Comparison of ENCODE assay signal across 11 cellular contexts in the genomic region with DNA sequence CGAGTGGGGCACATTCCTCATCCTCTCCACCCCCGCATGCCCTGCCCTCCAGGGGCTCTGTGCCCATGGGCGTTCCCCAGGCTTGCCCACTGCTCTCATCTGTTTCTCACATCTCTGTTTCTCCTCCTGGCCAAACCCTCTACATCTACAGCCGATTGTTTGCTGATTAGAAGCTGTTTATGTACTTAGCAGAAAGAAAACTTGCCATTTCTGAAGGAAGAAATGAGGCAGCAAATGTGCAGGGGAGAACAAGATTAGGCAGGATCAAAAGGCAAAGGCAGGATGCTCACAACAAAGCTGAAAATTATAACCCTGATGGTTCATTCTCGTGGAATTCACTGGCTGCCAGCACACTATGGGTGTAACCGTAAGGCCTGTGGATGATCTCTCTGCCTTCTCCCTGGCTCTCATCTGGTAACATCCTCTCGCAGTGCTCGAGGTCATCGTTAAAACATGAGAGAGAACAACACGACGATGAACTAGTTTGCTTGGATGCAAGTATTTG.
DNase-seq lines count a peak whose midpoint lies in the region; ATAC-seq and TF ChIP-seq lines count a peak whose summit lies in the region.
"Had no signal": no experiment of that assay in that cellular context is flagged by ENCODE, and none has a peak within 500 bp of the region (broad histone marks: within the 10 kb centered on the region; RNA-seq: fewer than 3 reads in every experiment).

No MANE protein-coding gene starts in this region.

- POLR2A ChIA-PET in BJ (lab: Charles Lee): interaction anchor here (0.6 kb wide), 1 partner anchor 66 kb away, joined by 6 read pairs; no protein-coding TSS in a partner anchor

- peak overlapping the region; percentile 29 for H2AFZ ChIP-seq in neural progenitor cell (replicated peaks)

- H3K4me1 Mint-ChIP-seq in neural progenitor cell: no peaks in the 10 kb centered on the region
- peaks cover 5% of the 10 kb centered on the region for H3K4me1 Mint-ChIP-seq in T-helper 2 cell treated with Interferon-gamma antibody and Interleukin-4, amounts not matched to agents 5 μg/mL and 100 μg/mL, for 36 hours (ENCODE audit: low read depth)
- H3K4me1 Mint-ChIP-seq in activated naive CD4-positive, alpha-beta T cell treated with anti-CD3 and anti-CD28 coated beads for 36 hours (ENCODE audit: low read depth): peaks cover 13% of the 10 kb centered on the region
- H3K4me1 Mint-ChIP-seq: brain had no signal

- H3K27me3 Mint-ChIP-seq in neural progenitor cell (ENCODE audit: insufficient read depth, low read depth): no peaks in the 10 kb centered on the region
- peaks cover 2% of the 10 kb centered on the region for H3K27me3 Mint-ChIP-seq in T-helper 2 cell treated with Interferon-gamma antibody and Interleukin-4, amounts not matched to agents 5 μg/mL and 100 μg/mL, for 36 hours (ENCODE audit: low read depth)
- peaks cover 28% of the 10 kb centered on the region for H3K27me3 Mint-ChIP-seq in activated naive CD4-positive, alpha-beta T cell treated with anti-CD3 and anti-CD28 coated beads for 36 hours (ENCODE audit: low read depth)

- H3K36me3 ChIP-seq in BJ (ENCODE audit: control insufficient read depth, insufficient read depth, low read length): no peaks in the 10 kb centered on the region
- peaks cover 4% of the 10 kb centered on the region for H3K36me3 ChIP-seq in MG63
- no peaks in the 10 kb centered on the region for H3K36me3 ChIP-seq in neural progenitor cell
- no peaks in the 10 kb centered on the region for H3K36me3 ChIP-seq in right atrium auricular region

- H3K36me3 Mint-ChIP-seq in neural progenitor cell: peaks cover 2% of the 10 kb centered on the region
- no peaks in the 10 kb centered on the region for H3K36me3 Mint-ChIP-seq in T-helper 2 cell treated with Interferon-gamma antibody and Interleukin-4, amounts not matched to agents 5 μg/mL and 100 μg/mL, for 36 hours (ENCODE audit: low read depth)
- H3K36me3 Mint-ChIP-seq in activated naive CD4-positive, alpha-beta T cell treated with anti-CD3 and anti-CD28 coated beads for 36 hours (ENCODE audit: low read depth): peaks cover 2% of the 10 kb centered on the region
- H3K36me3 Mint-ChIP-seq: brain had no signal

- peaks cover 2% of the 10 kb centered on the region for H3K9me3 Mint-ChIP-seq in neural progenitor cell
- no peaks in the 10 kb centered on the region for H3K9me3 Mint-ChIP-seq in T-helper 2 cell treated with Interferon-gamma antibody and Interleukin-4, amounts not matched to agents 5 μg/mL and 100 μg/mL, for 36 hours
- no peaks in the 10 kb centered on the region for H3K9me3 Mint-ChIP-seq in activated naive CD4-positive, alpha-beta T cell treated with anti-CD3 and anti-CD28 coated beads for 36 hours

- H3K4me1 ChIP-seq in neural progenitor cell (no peaks in the 10 kb centered on the region), right atrium auricular region (no peaks in the 10 kb centered on the region)

- ATAC-seq in GM18498 (IDR thresholded peaks at IDR 0.05; ENCODE audit: unreplicated experiment): no peak

- H3F3A ChIP-seq in neural progenitor cell (ENCODE audit: low read depth): no peaks in the 10 kb centered on the region

- H3K27ac ChIP-seq in neural progenitor cell (no peak overlapping the region), right atrium auricular region (no peak overlapping the region)

- no peaks in the 10 kb centered on the region for H4K20me1 ChIP-seq in neural progenitor cell (ENCODE audit: low read depth)

- DNase-seq in BJ (ENCODE audit: low read depth) (peak; percentile 82), MG63 (peak; percentile 81), choroid plexus epithelial cell (ENCODE audit: low read depth) (peak; percentile 76), neural progenitor cell (ENCODE audit: low spot score) (no peak), right atrium auricular region (ENCODE audit: low spot score) (no peak)
- no peak for DNase-seq in T-helper 2 cell treated with Interferon-gamma antibody and Interleukin-4, amounts not matched to agents 5 μg/mL and 100 μg/mL, for 36 hours (ENCODE audit: low spot score)
- DNase-seq in activated naive CD4-positive, alpha-beta T cell treated with anti-CD3 and anti-CD28 coated beads for 36 hours: no peak
- DNase-seq: NCI-H1436; stimulated activated CD4-positive, alpha-beta T cell treated with anti-CD3 and anti-CD28 coated beads, Interleukin-4, amount 100 ng/mL, for 4 hours had no signal

- H3K27ac Mint-ChIP-seq in neural progenitor cell: no peak overlapping the region
- H3K27ac Mint-ChIP-seq in T-helper 2 cell treated with Interferon-gamma antibody and Interleukin-4, amounts not matched to agents 5 μg/mL and 100 μg/mL, for 36 hours: no peak overlapping the region
- no peak overlapping the region for H3K27ac Mint-ChIP-seq in activated naive CD4-positive, alpha-beta T cell treated with anti-CD3 and anti-CD28 coated beads for 36 hours
- H3K27ac Mint-ChIP-seq: brain had no signal

- intact Hi-C loops in activated naive CD4-positive, alpha-beta T cell treated with anti-CD3 and anti-CD28 coated beads for 36 hours (cut with micrococcal nuclease): no loop called here

- CTCF ChIA-PET in BJ (lab: Yijun Ruan, JAX): interaction anchor here (0.6 to 1.2 kb wide), 3 partner anchors 14 to 36 kb away, joined by 3 to 6 read pairs (median 5); no protein-coding TSS in a partner anchor
- CTCF ChIA-PET in activated naive CD4-positive, alpha-beta T cell treated with anti-CD3 and anti-CD28 coated beads for 36 hours (lab: Charles Lee): interaction anchor here (0.6 to 1.2 kb wide), 2 partner anchors 13 to 24 kb away, joined by 3 to 4 read pairs; no protein-coding TSS in a partner anchor

- H3K4me3 Mint-ChIP-seq in neural progenitor cell: no peak overlapping the region
- no peak overlapping the region for H3K4me3 Mint-ChIP-seq in T-helper 2 cell treated with Interferon-gamma antibody and Interleukin-4, amounts not matched to agents 5 μg/mL and 100 μg/mL, for 36 hours
- H3K4me3 Mint-ChIP-seq in activated naive CD4-positive, alpha-beta T cell treated with anti-CD3 and anti-CD28 coated beads for 36 hours: no peak overlapping the region
- H3K4me3 Mint-ChIP-seq: brain had no signal

- H3K27me3 ChIP-seq in BJ (ENCODE audit: control insufficient read depth, insufficient read depth, low read length) (no peaks in the 10 kb centered on the region), MG63 (no peaks in the 10 kb centered on the region), neural progenitor cell (no peaks in the 10 kb centered on the region), right atrium auricular region (no peaks in the 10 kb centered on the region)

- no peak overlapping the region for H3K9ac ChIP-seq in neural progenitor cell

- TF ChIP-seq CTCF in BJ (IDR thresholded peaks at IDR 0.05; ENCODE audit: insufficient read depth, low read depth, low read length) (no peak), choroid plexus epithelial cell (conservative IDR thresholded peaks at IDR 0.05; ENCODE audit: low read depth, low read length) (no peak), neural progenitor cell (IDR thresholded peaks at IDR 0.05) (no peak), right atrium auricular region (IDR thresholded peaks at IDR 0.05) (no peak)

- H3K4me3 ChIP-seq in BJ (ENCODE audit: low read depth, low read length): no peak overlapping the region
- peak overlapping the region; percentile 17; the same call in 1 of the 2 replicates for H3K4me3 ChIP-seq in MG63
- H3K4me3 ChIP-seq in choroid plexus epithelial cell (ENCODE audit: low read depth, low read length): no peak overlapping the region
- no peak overlapping the region for H3K4me3 ChIP-seq in neural progenitor cell
- no peak overlapping the region for H3K4me3 ChIP-seq in right atrium auricular region

- no peak overlapping the region for H3K4me2 ChIP-seq in neural progenitor cell

- H3K9me3 ChIP-seq in MG63: no peaks in the 10 kb centered on the region
- no peaks in the 10 kb centered on the region for H3K9me3 ChIP-seq in neural progenitor cell (ENCODE audit: low read depth)
- no peaks in the 10 kb centered on the region for H3K9me3 ChIP-seq in right atrium auricular region

- H3K79me2 ChIP-seq in neural progenitor cell (ENCODE audit: low read depth): no peaks in the 10 kb centered on the region

Comparison
In these comparisons a context has a peak if more than half of its experiments do, and no peak if none do; other contexts are left out.
1. DNase-seq: peak in BJ (single experiment), MG63 (single experiment) and choroid plexus epithelial cell (single experiment); none in neural progenitor cell (single experiment), T-helper 2 cell treated with Interferon-gamma antibody and Interleukin-4, amounts not matched to agents 5 μg/mL and 100 μg/mL, for 36 hours (single experiment), right atrium auricular region (single experiment) and activated naive CD4-positive, alpha-beta T cell treated with anti-CD3 and anti-CD28 coated beads for 36 hours (single experiment).